Comparison of ENCODE assay signal across 2 cellular contexts in the genomic region with DNA sequence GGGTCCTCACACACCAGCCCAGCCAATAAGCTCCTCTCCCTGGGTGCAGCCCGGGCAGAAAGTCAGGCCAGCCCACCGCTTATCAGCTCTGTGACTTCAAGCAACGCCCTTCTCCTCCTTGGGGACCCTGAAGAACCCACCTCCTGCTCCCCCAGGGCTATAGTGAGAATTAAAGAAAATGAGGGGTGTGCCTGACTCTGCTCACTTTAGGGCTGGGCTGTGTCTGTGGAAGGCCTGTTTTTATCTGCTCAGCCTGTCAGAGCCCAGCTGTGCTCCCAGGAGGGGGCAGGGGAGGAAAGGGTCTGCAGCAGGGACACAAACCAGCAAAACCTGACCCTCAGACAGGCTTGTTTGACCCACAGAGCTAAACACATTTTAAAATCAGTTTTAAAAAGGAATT.
TF ChIP-seq lines count a peak whose summit lies in the region.

No MANE protein-coding gene starts in this region.

TF ChIP-seq in K562, 482 proteins besides CTCF, POLR2A, EP300 and RAD21:
- TF ChIP-seq, protein P1, sequence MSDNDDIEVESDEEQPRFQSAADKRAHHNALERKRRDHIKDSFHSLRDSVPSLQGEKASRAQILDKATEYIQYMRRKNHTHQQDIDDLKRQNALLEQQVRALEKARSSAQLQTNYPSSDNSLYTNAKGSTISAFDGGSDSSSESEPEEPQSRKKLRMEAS (CRISPR knock-in tag; IDR thresholded peaks at IDR 0.05), result no peak
- TF ChIP-seq DACH1 (IDR thresholded peaks at IDR 0.05; ENCODE audit: partially characterized antibody) (peak; percentile 40), ZBTB7A (IDR thresholded peaks at IDR 0.05; ENCODE audit: borderline replicate concordance, control insufficient read depth, low read depth, low read length) (peak; percentile 70; the same call in 1 of the 2 replicates), CBFA2T3 (IDR thresholded peaks at IDR 0.05) (0 out of 2 replicates have a peak, but pooled peaks have one; percentile 14)
- TF ChIP-seq, protein P2, sequence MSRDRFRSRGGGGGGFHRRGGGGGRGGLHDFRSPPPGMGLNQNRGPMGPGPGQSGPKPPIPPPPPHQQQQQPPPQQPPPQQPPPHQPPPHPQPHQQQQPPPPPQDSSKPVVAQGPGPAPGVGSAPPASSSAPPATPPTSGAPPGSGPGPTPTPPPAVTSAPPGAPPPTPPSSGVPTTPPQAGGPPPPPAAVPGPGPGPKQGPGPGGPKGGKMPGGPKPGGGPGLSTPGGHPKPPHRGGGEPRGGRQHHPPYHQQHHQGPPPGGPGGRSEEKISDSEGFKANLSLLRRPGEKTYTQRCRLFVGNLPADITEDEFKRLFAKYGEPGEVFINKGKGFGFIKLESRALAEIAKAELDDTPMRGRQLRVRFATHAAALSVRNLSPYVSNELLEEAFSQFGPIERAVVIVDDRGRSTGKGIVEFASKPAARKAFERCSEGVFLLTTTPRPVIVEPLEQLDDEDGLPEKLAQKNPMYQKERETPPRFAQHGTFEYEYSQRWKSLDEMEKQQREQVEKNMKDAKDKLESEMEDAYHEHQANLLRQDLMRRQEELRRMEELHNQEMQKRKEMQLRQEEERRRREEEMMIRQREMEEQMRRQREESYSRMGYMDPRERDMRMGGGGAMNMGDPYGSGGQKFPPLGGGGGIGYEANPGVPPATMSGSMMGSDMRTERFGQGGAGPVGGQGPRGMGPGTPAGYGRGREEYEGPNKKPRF (IDR thresholded peaks at IDR 0.05; ENCODE audit: low read depth, low read length), result no peak
- TF ChIP-seq, protein P3, sequence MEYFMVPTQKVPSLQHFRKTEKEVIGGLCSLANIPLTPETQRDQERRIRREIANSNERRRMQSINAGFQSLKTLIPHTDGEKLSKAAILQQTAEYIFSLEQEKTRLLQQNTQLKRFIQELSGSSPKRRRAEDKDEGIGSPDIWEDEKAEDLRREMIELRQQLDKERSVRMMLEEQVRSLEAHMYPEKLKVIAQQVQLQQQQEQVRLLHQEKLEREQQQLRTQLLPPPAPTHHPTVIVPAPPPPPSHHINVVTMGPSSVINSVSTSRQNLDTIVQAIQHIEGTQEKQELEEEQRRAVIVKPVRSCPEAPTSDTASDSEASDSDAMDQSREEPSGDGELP (CRISPR knock-in tag; IDR thresholded peaks at IDR 0.05; ENCODE audit: borderline replicate concordance), result peak; percentile 78; the same call in 1 of the 2 replicates

TF ChIP-seq in neural cell, 6 proteins besides CTCF, POLR2A, EP300 and RAD21:
- TF ChIP-seq, protein P4, sequence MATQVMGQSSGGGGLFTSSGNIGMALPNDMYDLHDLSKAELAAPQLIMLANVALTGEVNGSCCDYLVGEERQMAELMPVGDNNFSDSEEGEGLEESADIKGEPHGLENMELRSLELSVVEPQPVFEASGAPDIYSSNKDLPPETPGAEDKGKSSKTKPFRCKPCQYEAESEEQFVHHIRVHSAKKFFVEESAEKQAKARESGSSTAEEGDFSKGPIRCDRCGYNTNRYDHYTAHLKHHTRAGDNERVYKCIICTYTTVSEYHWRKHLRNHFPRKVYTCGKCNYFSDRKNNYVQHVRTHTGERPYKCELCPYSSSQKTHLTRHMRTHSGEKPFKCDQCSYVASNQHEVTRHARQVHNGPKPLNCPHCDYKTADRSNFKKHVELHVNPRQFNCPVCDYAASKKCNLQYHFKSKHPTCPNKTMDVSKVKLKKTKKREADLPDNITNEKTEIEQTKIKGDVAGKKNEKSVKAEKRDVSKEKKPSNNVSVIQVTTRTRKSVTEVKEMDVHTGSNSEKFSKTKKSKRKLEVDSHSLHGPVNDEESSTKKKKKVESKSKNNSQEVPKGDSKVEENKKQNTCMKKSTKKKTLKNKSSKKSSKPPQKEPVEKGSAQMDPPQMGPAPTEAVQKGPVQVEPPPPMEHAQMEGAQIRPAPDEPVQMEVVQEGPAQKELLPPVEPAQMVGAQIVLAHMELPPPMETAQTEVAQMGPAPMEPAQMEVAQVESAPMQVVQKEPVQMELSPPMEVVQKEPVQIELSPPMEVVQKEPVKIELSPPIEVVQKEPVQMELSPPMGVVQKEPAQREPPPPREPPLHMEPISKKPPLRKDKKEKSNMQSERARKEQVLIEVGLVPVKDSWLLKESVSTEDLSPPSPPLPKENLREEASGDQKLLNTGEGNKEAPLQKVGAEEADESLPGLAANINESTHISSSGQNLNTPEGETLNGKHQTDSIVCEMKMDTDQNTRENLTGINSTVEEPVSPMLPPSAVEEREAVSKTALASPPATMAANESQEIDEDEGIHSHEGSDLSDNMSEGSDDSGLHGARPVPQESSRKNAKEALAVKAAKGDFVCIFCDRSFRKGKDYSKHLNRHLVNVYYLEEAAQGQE (IDR thresholded peaks at IDR 0.05; ENCODE audit: borderline replicate concordance), result no peak
- TF ChIP-seq SMC3 (conservative IDR thresholded peaks at IDR 0.05; ENCODE audit: poor library complexity), result no peak
- no peak for TF ChIP-seq EZH2 (IDR thresholded peaks at IDR 0.05; ENCODE audit: borderline replicate concordance, insufficient read depth, low read length, poor library complexity, severe bottlenecking)
- TF ChIP-seq TAF1 (IDR thresholded peaks at IDR 0.05; ENCODE audit: low read depth), result no peak
- no peak for TF ChIP-seq POLR2AphosphoS5 (IDR thresholded peaks at IDR 0.05)
